13 cellular contexts compared by ENCODE assay signal in genomic region chr3:52190294-52190841, GRCh38. TPM values are rescaled to one million over a fixed set of nuclear protein-coding genes. Genes with fewer than 3 reads are reported as not detected.
DNase-seq lines count a peak whose midpoint lies in the region; ATAC-seq and TF ChIP-seq lines count a peak whose summit lies in the region.
"Had no signal": no experiment of that assay in that cellular context is flagged by ENCODE, and none has a peak within 500 bp of the region (broad histone marks: within the 10 kb centered on the region; RNA-seq: fewer than 3 reads in every experiment).

No MANE protein-coding gene starts in this region.

- in situ Hi-C loops in GM13977 (cut with MboI; ENCODE audit: low pct_unique_long_range_greater_than_20kb, low sequenced_read_pairs, unreplicated experiment) = no loop called here

- peak overlapping the region; percentile 36 for H3K27ac ChIP-seq in SJSA1
- H3K27ac ChIP-seq in gastroesophageal sphincter = peak overlapping the region in 3 of 4 donors; percentile 43 to 64 (median 44)

- no peaks in the 10 kb centered on the region for H3K4me1 Mint-ChIP-seq in immature natural killer cell
- H3K4me1 Mint-ChIP-seq in activated CD4-positive, alpha-beta T cell treated with anti-CD3 and anti-CD28 coated beads for 36 hours = no peaks in the 10 kb centered on the region
- H3K4me1 Mint-ChIP-seq: activated naive CD4-positive, alpha-beta T cell treated with anti-CD3 and anti-CD28 coated beads, Interleukin-2, amount 50 U/mL, for 24 hours had no signal

- H3K4me1 ChIP-seq in SJSA1 (replicated peaks) (peaks cover 40% of the 10 kb centered on the region), gastroesophageal sphincter (peaks cover 0 to 44% (median 20%) of the 10 kb centered on the region in 3 donors)

- no peaks in the 10 kb centered on the region for H3K36me3 ChIP-seq in SJSA1
- H3K36me3 ChIP-seq in gastroesophageal sphincter = no peaks in the 10 kb centered on the region

- H3K9me3 Mint-ChIP-seq in immature natural killer cell = no peaks in the 10 kb centered on the region
- no peaks in the 10 kb centered on the region for H3K9me3 Mint-ChIP-seq in activated CD4-positive, alpha-beta T cell treated with anti-CD3 and anti-CD28 coated beads for 36 hours (ENCODE audit: low read depth)
- H3K9me3 Mint-ChIP-seq: activated naive CD4-positive, alpha-beta T cell treated with anti-CD3 and anti-CD28 coated beads, Interleukin-2, amount 50 U/mL, for 24 hours; CD4-positive, CD25-positive, alpha-beta regulatory T cell had no signal

- no peak overlapping the region for H3K4me3 ChIP-seq in SJSA1
- H3K4me3 ChIP-seq in gastroesophageal sphincter = no peak overlapping the region
- H3K4me3 ChIP-seq: skin epidermis had no signal

- H3K9me3 ChIP-seq in SJSA1 (replicated peaks) (no peaks in the 10 kb centered on the region), gastroesophageal sphincter (no peaks in the 10 kb centered on the region)

- POLR2A ChIA-PET in activated CD4-positive, alpha-beta T cell treated with anti-CD3 and anti-CD28 coated beads for 36 hours (lab: Charles Lee) = no interaction called here

- TF ChIP-seq CTCF in gastroesophageal sphincter (IDR thresholded peaks at IDR 0.05) (no peak), GM13977 (IDR thresholded peaks at IDR 0.05; ENCODE audit: extremely low read depth, insufficient read depth, missing control alignments) (no peak)

- ATAC-seq in gastroesophageal sphincter (peak; percentile 60), HG03045 (IDR thresholded peaks at IDR 0.05; ENCODE audit: unreplicated experiment) (no peak)
- ATAC-seq in activated CD4-positive, alpha-beta T cell treated with anti-CD3 and anti-CD28 coated beads for 36 hours = no peak

- H3K36me3 Mint-ChIP-seq in immature natural killer cell = no peaks in the 10 kb centered on the region
- no peaks in the 10 kb centered on the region for H3K36me3 Mint-ChIP-seq in activated CD4-positive, alpha-beta T cell treated with anti-CD3 and anti-CD28 coated beads for 36 hours (ENCODE audit: low read depth)
- H3K36me3 Mint-ChIP-seq: activated naive CD4-positive, alpha-beta T cell treated with anti-CD3 and anti-CD28 coated beads, Interleukin-2, amount 50 U/mL, for 24 hours; CD4-positive, CD25-positive, alpha-beta regulatory T cell had no signal

- intact Hi-C loops in activated CD4-positive, alpha-beta T cell treated with anti-CD3 and anti-CD28 coated beads for 36 hours (cut with DNase I, micrococcal nuclease) = no loop called here

- CTCF ChIA-PET in activated CD4-positive, alpha-beta T cell treated with anti-CD3 and anti-CD28 coated beads for 36 hours (lab: Charles Lee) = interaction anchor here (1.1 kb wide), 1 partner anchor 12 kb away, joined by 3 read pairs; no protein-coding TSS in a partner anchor

- WGBS in gastroesophageal sphincter (ENCODE audit: low coverage in 1 of 2), 2 donors = 40 to 100% methylated on average over 1 of the region's 5 CpGs

- H3K27me3 ChIP-seq in SJSA1 (replicated peaks) = no peaks in the 10 kb centered on the region
- no peaks in the 10 kb centered on the region for H3K27me3 ChIP-seq in gastroesophageal sphincter

- no peak for TF ChIP-seq EP300 in gastroesophageal sphincter (IDR thresholded peaks at IDR 0.05)

- no peak overlapping the region for H3K4me3 Mint-ChIP-seq in immature natural killer cell
- no peak overlapping the region for H3K4me3 Mint-ChIP-seq in activated CD4-positive, alpha-beta T cell treated with anti-CD3 and anti-CD28 coated beads for 36 hours
- H3K4me3 Mint-ChIP-seq: activated naive CD4-positive, alpha-beta T cell treated with anti-CD3 and anti-CD28 coated beads, Interleukin-2, amount 50 U/mL, for 24 hours had no signal

- H3K27me3 Mint-ChIP-seq in immature natural killer cell (ENCODE audit: low read depth in 3 of 3) = peaks cover 0 to 3% (median 3%) of the 10 kb centered on the region in 3 donors
- no peaks in the 10 kb centered on the region for H3K27me3 Mint-ChIP-seq in activated CD4-positive, alpha-beta T cell treated with anti-CD3 and anti-CD28 coated beads for 36 hours
- H3K27me3 Mint-ChIP-seq: activated naive CD4-positive, alpha-beta T cell treated with anti-CD3 and anti-CD28 coated beads, Interleukin-2, amount 50 U/mL, for 24 hours; CD4-positive, CD25-positive, alpha-beta regulatory T cell had no signal

- H3K27ac Mint-ChIP-seq in immature natural killer cell = no peak overlapping the region
- H3K27ac Mint-ChIP-seq in activated CD4-positive, alpha-beta T cell treated with anti-CD3 and anti-CD28 coated beads for 36 hours = no peak overlapping the region
- H3K27ac Mint-ChIP-seq: activated naive CD4-positive, alpha-beta T cell treated with anti-CD3 and anti-CD28 coated beads, Interleukin-2, amount 50 U/mL, for 24 hours had no signal

- no peak for TF ChIP-seq POLR2A in gastroesophageal sphincter (IDR thresholded peaks at IDR 0.05)

- peak; percentile 69 for DNase-seq in Ammon's horn (ENCODE audit: low spot score)
- peak; percentile 85 to 88 for DNase-seq in SJSA1 (ENCODE audit: low read depth in 1 of 2, low spot score in 2 of 2)
- DNase-seq in pons (ENCODE audit: low spot score) = peak; percentile 57
- no peak for DNase-seq in immature natural killer cell
- no peak for DNase-seq in GM13977 (ENCODE audit: low spot score)
- DNase-seq in activated CD4-positive, alpha-beta T cell treated with anti-CD3 and anti-CD28 coated beads for 36 hours = no peak
- DNase-seq: CD4-positive, CD25-positive, alpha-beta regulatory T cell; NCI-H510A treated with DMSO at 0.1 percent for 48 hours; T1000 had no signal

RNA-seq across cellular contexts. Expression of gene ALAS1, which starts 7.6 kb away (rescaled TPM):
- total RNA-seq in SJSA1 (2014; rRNA removed; shearing (Covaris generic)) = 26.6 and 44.8 TPM in 2 replicates
- total RNA-seq in gastroesophageal sphincter = 10 to 100 TPM; 30.0 to 50.8 (median 35.8) TPM
- 10 to 100 TPM; 18.0 to 37.0 (median 27.4) TPM for polyA plus RNA-seq in immature natural killer cell
- 10 to 100 TPM; 52.8 to 68.7 TPM for total RNA-seq in activated CD4-positive, alpha-beta T cell treated with anti-CD3 and anti-CD28 coated beads for 36 hours

RNA-seq across cellular contexts. Expression of gene TLR9, which starts 35.1 kb away (rescaled TPM):
- total RNA-seq in SJSA1 (2014; rRNA removed; shearing (Covaris generic)) = not detected in 2 replicates
- total RNA-seq in gastroesophageal sphincter = not detected
- polyA plus RNA-seq in immature natural killer cell = not detected
- under 1 TPM; 0.59 to 0.74 TPM for total RNA-seq in activated CD4-positive, alpha-beta T cell treated with anti-CD3 and anti-CD28 coated beads for 36 hours

RNA-seq across cellular contexts. Expression of gene POC1A, which starts 36.1 kb away (rescaled TPM):
- 12.8 and 14.2 TPM in 2 replicates for total RNA-seq in SJSA1 (2014; rRNA removed; shearing (Covaris generic))
- total RNA-seq in gastroesophageal sphincter = 1 to 10 TPM in 2 of 4 donors, under 1 TPM in 2; 0.73 to 1.7 (median 0.93) TPM
- polyA plus RNA-seq in immature natural killer cell = 1 to 10 TPM in 2 of 3 donors, not detected in 1; 2.9 to 4.0 TPM
- total RNA-seq in activated CD4-positive, alpha-beta T cell treated with anti-CD3 and anti-CD28 coated beads for 36 hours = 10 to 100 TPM; 23.4 to 26.1 TPM

RNA-seq across cellular contexts. Expression of gene TWF2, which starts 48.6 kb away (rescaled TPM):
- total RNA-seq in SJSA1 (2014; rRNA removed; shearing (Covaris generic)) = 61.1 and 66.5 TPM in 2 replicates
- total RNA-seq in gastroesophageal sphincter = 10 to 100 TPM; 46.8 to 79.5 (median 69.2) TPM
- 100 to 1,000 TPM in 2 of 3 donors, 10 to 100 TPM in 1; 96.4 to 159 (median 143) TPM for polyA plus RNA-seq in immature natural killer cell
- 10 to 100 TPM; 85.0 to 93.5 TPM for total RNA-seq in activated CD4-positive, alpha-beta T cell treated with anti-CD3 and anti-CD28 coated beads for 36 hours

RNA-seq across cellular contexts. Expression of gene PPM1M, which starts 55.2 kb away (rescaled TPM):
- 5.5 and 7.7 TPM in 2 replicates for total RNA-seq in SJSA1 (2014; rRNA removed; shearing (Covaris generic))
- total RNA-seq in gastroesophageal sphincter = 10 to 100 TPM; 20.3 to 36.6 (median 29.9) TPM
- polyA plus RNA-seq in immature natural killer cell = 10 to 100 TPM; 57.1 to 83.6 (median 66.8) TPM
- 10 to 100 TPM; 52.9 to 59.2 TPM for total RNA-seq in activated CD4-positive, alpha-beta T cell treated with anti-CD3 and anti-CD28 coated beads for 36 hours

Comparison
In these comparisons a context has a peak if more than half of its experiments do, and no peak if none do; other contexts are left out.
1. DNase-seq: peak in Ammon's horn (single experiment), SJSA1 (2 of 2) and pons (single experiment); none in immature natural killer cell (0 of 3), GM13977 (single experiment) and activated CD4-positive, alpha-beta T cell treated with anti-CD3 and anti-CD28 coated beads for 36 hours (single experiment).